ENCODE assay signal across 8 cellular contexts in the genomic region with DNA sequence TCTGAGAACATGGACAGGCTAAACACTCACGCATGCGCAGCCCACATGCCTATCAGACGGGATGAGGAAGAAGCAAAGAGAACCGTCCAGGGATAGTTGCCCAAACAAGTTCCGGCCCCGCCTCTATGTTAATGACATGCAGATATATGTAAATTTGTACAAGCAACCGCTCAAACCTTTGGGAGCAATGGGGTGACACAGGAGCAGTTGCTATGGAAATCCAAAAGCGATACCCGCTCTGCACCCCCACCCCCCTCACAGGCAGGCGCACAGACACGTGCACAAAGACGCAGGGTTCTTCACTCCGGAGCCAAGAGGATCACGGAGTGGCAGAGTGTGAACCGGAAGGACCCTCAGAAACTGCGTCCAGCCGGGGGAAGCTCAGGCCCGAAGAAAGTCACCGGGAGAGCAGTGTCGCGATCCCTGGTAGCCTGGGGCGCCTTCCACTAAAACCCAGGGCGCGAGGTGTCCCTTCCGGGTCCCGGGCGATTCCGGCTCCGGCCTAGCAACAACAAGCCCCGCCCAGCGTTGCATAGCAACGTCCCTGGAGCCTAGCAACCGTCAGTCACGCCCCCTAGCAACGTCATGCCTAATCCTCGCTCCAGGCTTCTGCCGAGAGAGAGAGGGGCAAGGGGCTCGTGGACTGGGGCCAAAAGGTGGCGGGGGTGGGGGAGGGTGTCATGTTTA. TPM values are rescaled to one million over a fixed set of nuclear protein-coding genes. Genes with fewer than 3 reads are reported as not detected.
DNase-seq lines count a peak whose midpoint lies in the region; ATAC-seq and TF ChIP-seq lines count a peak whose summit lies in the region.

No MANE protein-coding gene starts in this region.

- H3K27ac Mint-ChIP-seq in activated CD8-positive, alpha-beta T cell treated with anti-CD3 and anti-CD28 coated beads, Interleukin-2, amount 10 ng/mL, durations not matched to agents 7 days and 5 days, result peak overlapping the region; percentile 86

- ATAC-seq in HG03280 (IDR thresholded peaks at IDR 0.05; ENCODE audit: unreplicated experiment), result peak; percentile 75
- peak; percentile 55 for ATAC-seq in activated CD8-positive, alpha-beta T cell treated with anti-CD3 and anti-CD28 coated beads, Interleukin-2, amount 10 ng/mL, durations not matched to agents 7 days and 5 days

- in situ Hi-C loops in GM18951 (cut with MboI; ENCODE audit: low sequenced_read_pairs, unreplicated experiment), result loop anchor here (5.0 kb wide), 1 partner anchor 121 kb away; no protein-coding TSS in a partner anchor

- no peaks in the 10 kb centered on the region for H3K9me3 Mint-ChIP-seq in activated CD8-positive, alpha-beta T cell treated with anti-CD3 and anti-CD28 coated beads, Interleukin-2, amount 10 ng/mL, durations not matched to agents 7 days and 5 days (ENCODE audit: insufficient read depth)

- peak; percentile 96 for DNase-seq in AG08395 (ENCODE audit: low spot score)
- peak; percentile 89 for DNase-seq in NCI-H82 treated with DMSO at 0.1 percent for 48 hours (lab: John Stamatoyannopoulos, UW; ENCODE audit: unreplicated experiment)
- DNase-seq in activated CD8-positive, alpha-beta T cell treated with anti-CD3 and anti-CD28 coated beads, Interleukin-2, amount 10 ng/mL, durations not matched to agents 7 days and 5 days, result peak; percentile 94
- peak; percentile 85 for DNase-seq in effector CD4-positive, alpha-beta T cell
- peak; percentile 90 to 93 for DNase-seq in lung microvascular endothelial cell (ENCODE audit: low read depth in 2 of 2)
- peak; percentile 86 to 92 (median 86) for DNase-seq in stimulated activated CD4-positive, alpha-beta T cell treated with anti-CD3 and anti-CD28 coated beads, TNF-alpha, amount 100 ng/mL, for 24 hours (ENCODE audit: low read depth in 3 of 3)

- no peaks in the 10 kb centered on the region for H3K27me3 Mint-ChIP-seq in activated CD8-positive, alpha-beta T cell treated with anti-CD3 and anti-CD28 coated beads, Interleukin-2, amount 10 ng/mL, durations not matched to agents 7 days and 5 days (ENCODE audit: low read depth)

- POLR2A ChIA-PET in activated CD8-positive, alpha-beta T cell treated with anti-CD3 and anti-CD28 coated beads, Interleukin-2, amount 10 ng/mL, durations not matched to agents 7 days and 5 days (lab: Charles Lee), result interaction anchor here (0.7 to 2.6 kb wide), 7 partner anchors 43 to 284 kb away, joined by 3 to 9 read pairs (median 4); a partner anchor contains a TSS

- H3K36me3 Mint-ChIP-seq in activated CD8-positive, alpha-beta T cell treated with anti-CD3 and anti-CD28 coated beads, Interleukin-2, amount 10 ng/mL, durations not matched to agents 7 days and 5 days (ENCODE audit: low read depth), result no peaks in the 10 kb centered on the region

- peaks cover 12% of the 10 kb centered on the region for H3K4me1 Mint-ChIP-seq in activated CD8-positive, alpha-beta T cell treated with anti-CD3 and anti-CD28 coated beads, Interleukin-2, amount 10 ng/mL, durations not matched to agents 7 days and 5 days (ENCODE audit: low read depth)

- CTCF ChIA-PET in activated CD8-positive, alpha-beta T cell treated with anti-CD3 and anti-CD28 coated beads, Interleukin-2, amount 10 ng/mL, durations not matched to agents 7 days and 5 days (lab: Charles Lee), result interaction anchor here (0.6 to 3.9 kb wide), 51 partner anchors 10 to 394 kb away, joined by 3 to 51 read pairs (median 5); a partner anchor contains a TSS

- peak overlapping the region; percentile 77 for H3K4me3 Mint-ChIP-seq in activated CD8-positive, alpha-beta T cell treated with anti-CD3 and anti-CD28 coated beads, Interleukin-2, amount 10 ng/mL, durations not matched to agents 7 days and 5 days

- TF ChIP-seq POLR2A in GM18951 (IDR thresholded peaks at IDR 0.05; ENCODE audit: extremely low read depth, insufficient read depth, insufficient read length), result peak; percentile 70

RNA-seq across cellular contexts. Expression of a gene that starts 24.1 kb away (rescaled TPM):
- under 1 TPM; 0.05 to 0.37 TPM for total RNA-seq in activated CD8-positive, alpha-beta T cell treated with anti-CD3 and anti-CD28 coated beads, Interleukin-2, amount 10 ng/mL, durations not matched to agents 7 days and 5 days
- total RNA-seq in lung microvascular endothelial cell, result 0.20 and 0.22 TPM in 2 replicates

RNA-seq across cellular contexts. Expression of a gene that starts 27.5 kb away (rescaled TPM):
- total RNA-seq in activated CD8-positive, alpha-beta T cell treated with anti-CD3 and anti-CD28 coated beads, Interleukin-2, amount 10 ng/mL, durations not matched to agents 7 days and 5 days, result not detected
- 0.99 and 4.6 TPM in 2 replicates for total RNA-seq in lung microvascular endothelial cell

Comparison
In these comparisons a context has a peak if more than half of its experiments do, and no peak if none do; other contexts are left out.
1. Peak in every context shown above with its lines: DNase-seq and ATAC-seq.